Comparison of ENCODE assay signal across 1 cellular context in the genomic region with DNA sequence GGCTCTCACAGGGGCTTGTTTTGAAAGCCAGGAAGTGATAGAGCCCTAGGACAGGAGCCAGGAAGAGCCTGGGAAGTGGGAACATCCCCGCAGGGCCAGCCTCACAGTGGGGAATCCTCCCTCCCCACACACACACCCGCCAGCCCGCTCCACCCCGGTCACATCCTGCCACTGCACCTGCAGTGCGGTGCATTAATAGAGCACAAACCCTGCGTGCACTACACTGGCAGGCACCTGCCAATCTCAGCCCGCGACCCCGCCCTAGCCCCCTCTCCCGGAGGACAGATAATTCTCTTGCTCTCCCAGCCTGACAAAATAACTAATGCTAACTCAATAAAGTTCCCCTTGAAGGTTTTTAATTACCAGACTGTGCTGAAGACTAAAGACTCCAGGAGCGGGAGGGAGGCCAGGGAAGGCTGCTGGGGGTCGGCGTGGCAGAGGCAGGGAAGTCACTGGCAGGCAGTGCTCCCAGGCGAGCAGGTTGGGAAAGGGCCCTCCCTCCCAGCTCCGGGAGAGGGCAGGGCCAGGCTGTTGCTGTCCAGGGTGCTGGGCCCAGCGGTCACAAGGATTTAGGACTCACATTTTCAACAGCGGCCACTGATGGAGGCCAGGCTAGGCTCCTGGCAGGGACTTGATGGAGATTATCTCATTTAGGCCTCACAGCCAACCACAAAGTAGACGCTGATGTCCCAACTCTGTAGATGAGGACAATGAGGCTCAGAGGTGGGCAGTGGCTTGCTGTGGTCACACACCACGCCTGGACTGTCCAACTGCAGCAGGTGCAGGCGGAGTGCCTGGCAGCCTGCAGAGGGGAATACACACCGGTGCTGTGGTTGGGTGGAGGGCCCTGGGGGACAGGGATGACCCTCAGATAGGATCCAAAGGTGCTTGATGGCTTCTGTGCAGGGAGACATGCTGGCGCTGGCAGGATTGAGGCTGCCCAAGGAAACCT.
TF ChIP-seq lines count a peak whose summit lies in the region.

No MANE protein-coding gene starts in this region.

TF ChIP-seq in WTC11, 78 proteins besides CTCF, POLR2A, EP300 and RAD21 (continued from another document and continues in another):
- TF ChIP-seq ZMAT4 (CRISPR knock-in tag; IDR thresholded peaks at IDR 0.05): no peak
- TF ChIP-seq PRRX2 (CRISPR knock-in tag; IDR thresholded peaks at IDR 0.05): no peak
- no peak for TF ChIP-seq ZSCAN18 (CRISPR knock-in tag; IDR thresholded peaks at IDR 0.05)
- TF ChIP-seq HMGA2 (CRISPR knock-in tag; IDR thresholded peaks at IDR 0.05): no peak
- no peak for TF ChIP-seq ZNF425 (CRISPR knock-in tag; conservative IDR thresholded peaks at IDR 0.05)
- TF ChIP-seq RORB (CRISPR knock-in tag; IDR thresholded peaks at IDR 0.05): no peak
- no peak for TF ChIP-seq NR3C1 (CRISPR knock-in tag; conservative IDR thresholded peaks at IDR 0.05; ENCODE audit: low read depth)
- TF ChIP-seq ZBTB21 (CRISPR knock-in tag; IDR thresholded peaks at IDR 0.05; ENCODE audit: borderline replicate concordance): peak; percentile 78; the same call in 1 of the 2 replicates
- no peak for TF ChIP-seq OVOL2 (CRISPR knock-in tag; IDR thresholded peaks at IDR 0.05; ENCODE audit: borderline replicate concordance)
- no peak for TF ChIP-seq MXD4 (CRISPR knock-in tag; IDR thresholded peaks at IDR 0.05; ENCODE audit: borderline replicate concordance)
- no peak for TF ChIP-seq ZNF671 (CRISPR knock-in tag; IDR thresholded peaks at IDR 0.05)
- TF ChIP-seq, protein P1, sequence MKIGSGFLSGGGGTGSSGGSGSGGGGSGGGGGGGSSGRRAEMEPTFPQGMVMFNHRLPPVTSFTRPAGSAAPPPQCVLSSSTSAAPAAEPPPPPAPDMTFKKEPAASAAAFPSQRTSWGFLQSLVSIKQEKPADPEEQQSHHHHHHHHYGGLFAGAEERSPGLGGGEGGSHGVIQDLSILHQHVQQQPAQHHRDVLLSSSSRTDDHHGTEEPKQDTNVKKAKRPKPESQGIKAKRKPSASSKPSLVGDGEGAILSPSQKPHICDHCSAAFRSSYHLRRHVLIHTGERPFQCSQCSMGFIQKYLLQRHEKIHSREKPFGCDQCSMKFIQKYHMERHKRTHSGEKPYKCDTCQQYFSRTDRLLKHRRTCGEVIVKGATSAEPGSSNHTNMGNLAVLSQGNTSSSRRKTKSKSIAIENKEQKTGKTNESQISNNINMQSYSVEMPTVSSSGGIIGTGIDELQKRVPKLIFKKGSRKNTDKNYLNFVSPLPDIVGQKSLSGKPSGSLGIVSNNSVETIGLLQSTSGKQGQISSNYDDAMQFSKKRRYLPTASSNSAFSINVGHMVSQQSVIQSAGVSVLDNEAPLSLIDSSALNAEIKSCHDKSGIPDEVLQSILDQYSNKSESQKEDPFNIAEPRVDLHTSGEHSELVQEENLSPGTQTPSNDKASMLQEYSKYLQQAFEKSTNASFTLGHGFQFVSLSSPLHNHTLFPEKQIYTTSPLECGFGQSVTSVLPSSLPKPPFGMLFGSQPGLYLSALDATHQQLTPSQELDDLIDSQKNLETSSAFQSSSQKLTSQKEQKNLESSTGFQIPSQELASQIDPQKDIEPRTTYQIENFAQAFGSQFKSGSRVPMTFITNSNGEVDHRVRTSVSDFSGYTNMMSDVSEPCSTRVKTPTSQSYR (CRISPR knock-in tag; IDR thresholded peaks at IDR 0.05): peak; percentile 68; the same call in 1 of the 2 replicates
- TF ChIP-seq USF2 (CRISPR knock-in tag; IDR thresholded peaks at IDR 0.05): no peak
- peak; percentile 88; the same call in 1 of the 2 replicates for TF ChIP-seq ESRRA (CRISPR knock-in tag; IDR thresholded peaks at IDR 0.05; ENCODE audit: borderline replicate concordance)
- no peak for TF ChIP-seq PRDM15 (CRISPR knock-in tag; IDR thresholded peaks at IDR 0.05)
- 0 out of 2 replicates have a peak, but pooled peaks have one; percentile 70 for TF ChIP-seq KAT7 (CRISPR knock-in tag; IDR thresholded peaks at IDR 0.05; ENCODE audit: borderline replicate concordance)
- TF ChIP-seq, protein P2, sequence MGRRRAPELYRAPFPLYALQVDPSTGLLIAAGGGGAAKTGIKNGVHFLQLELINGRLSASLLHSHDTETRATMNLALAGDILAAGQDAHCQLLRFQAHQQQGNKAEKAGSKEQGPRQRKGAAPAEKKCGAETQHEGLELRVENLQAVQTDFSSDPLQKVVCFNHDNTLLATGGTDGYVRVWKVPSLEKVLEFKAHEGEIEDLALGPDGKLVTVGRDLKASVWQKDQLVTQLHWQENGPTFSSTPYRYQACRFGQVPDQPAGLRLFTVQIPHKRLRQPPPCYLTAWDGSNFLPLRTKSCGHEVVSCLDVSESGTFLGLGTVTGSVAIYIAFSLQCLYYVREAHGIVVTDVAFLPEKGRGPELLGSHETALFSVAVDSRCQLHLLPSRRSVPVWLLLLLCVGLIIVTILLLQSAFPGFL (CRISPR knock-in tag; IDR thresholded peaks at IDR 0.05; ENCODE audit: borderline replicate concordance): peak; percentile 86
- no peak for TF ChIP-seq ZNF396 (CRISPR knock-in tag; IDR thresholded peaks at IDR 0.05; ENCODE audit: borderline replicate concordance)
- TF ChIP-seq SMAD3 (CRISPR knock-in tag; IDR thresholded peaks at IDR 0.05; ENCODE audit: borderline replicate concordance): 0 out of 2 replicates have a peak, but pooled peaks have one; percentile 22
- no peak for TF ChIP-seq GABPB1 (CRISPR knock-in tag; IDR thresholded peaks at IDR 0.05)
- no peak for TF ChIP-seq ZNF317 (CRISPR knock-in tag; IDR thresholded peaks at IDR 0.05; ENCODE audit: borderline replicate concordance, low read depth)
- TF ChIP-seq USF1 (CRISPR knock-in tag; IDR thresholded peaks at IDR 0.05): peak; percentile 78
- peak; percentile 75; the same call in 1 of the 2 replicates for TF ChIP-seq CBFB (CRISPR knock-in tag; IDR thresholded peaks at IDR 0.05; ENCODE audit: low read depth)
- TF ChIP-seq, protein P3, sequence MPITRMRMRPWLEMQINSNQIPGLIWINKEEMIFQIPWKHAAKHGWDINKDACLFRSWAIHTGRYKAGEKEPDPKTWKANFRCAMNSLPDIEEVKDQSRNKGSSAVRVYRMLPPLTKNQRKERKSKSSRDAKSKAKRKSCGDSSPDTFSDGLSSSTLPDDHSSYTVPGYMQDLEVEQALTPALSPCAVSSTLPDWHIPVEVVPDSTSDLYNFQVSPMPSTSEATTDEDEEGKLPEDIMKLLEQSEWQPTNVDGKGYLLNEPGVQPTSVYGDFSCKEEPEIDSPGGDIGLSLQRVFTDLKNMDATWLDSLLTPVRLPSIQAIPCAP (CRISPR knock-in tag; IDR thresholded peaks at IDR 0.05): peak; percentile 76; the same call in 1 of the 2 replicates
- TF ChIP-seq, protein P4, sequence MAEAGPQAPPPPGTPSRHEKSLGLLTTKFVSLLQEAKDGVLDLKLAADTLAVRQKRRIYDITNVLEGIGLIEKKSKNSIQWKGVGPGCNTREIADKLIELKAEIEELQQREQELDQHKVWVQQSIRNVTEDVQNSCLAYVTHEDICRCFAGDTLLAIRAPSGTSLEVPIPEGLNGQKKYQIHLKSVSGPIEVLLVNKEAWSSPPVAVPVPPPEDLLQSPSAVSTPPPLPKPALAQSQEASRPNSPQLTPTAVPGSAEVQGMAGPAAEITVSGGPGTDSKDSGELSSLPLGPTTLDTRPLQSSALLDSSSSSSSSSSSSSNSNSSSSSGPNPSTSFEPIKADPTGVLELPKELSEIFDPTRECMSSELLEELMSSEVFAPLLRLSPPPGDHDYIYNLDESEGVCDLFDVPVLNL (CRISPR knock-in tag; IDR thresholded peaks at IDR 0.05; ENCODE audit: borderline replicate concordance, low read depth): 0 out of 2 replicates have a peak, but pooled peaks have one; percentile 62
- TF ChIP-seq NFYB (CRISPR knock-in tag; conservative IDR thresholded peaks at IDR 0.05; ENCODE audit: low read depth): no peak
- peak; percentile 82; the same call in 1 of the 2 replicates for TF ChIP-seq ZNF219 (CRISPR knock-in tag; IDR thresholded peaks at IDR 0.05; ENCODE audit: borderline replicate concordance)
- TF ChIP-seq FOXK1 (CRISPR knock-in tag; IDR thresholded peaks at IDR 0.05): peak; percentile 73; the same call in 1 of the 2 replicates
- TF ChIP-seq JUN (CRISPR knock-in tag; IDR thresholded peaks at IDR 0.05): peak; percentile 93
- TF ChIP-seq EMX1 (CRISPR knock-in tag; IDR thresholded peaks at IDR 0.05): no peak
- TF ChIP-seq FOXJ3 (CRISPR knock-in tag; IDR thresholded peaks at IDR 0.05; ENCODE audit: borderline replicate concordance): no peak
- peak; percentile 82 for TF ChIP-seq TEAD1 (CRISPR knock-in tag; IDR thresholded peaks at IDR 0.05)
- no peak for TF ChIP-seq ERG (CRISPR knock-in tag; IDR thresholded peaks at IDR 0.05)
- TF ChIP-seq ZNF232 (CRISPR knock-in tag; IDR thresholded peaks at IDR 0.05): peak; percentile 89; the same call in 1 of the 2 replicates
- no peak for TF ChIP-seq GTF2I (CRISPR knock-in tag; conservative IDR thresholded peaks at IDR 0.05)
- TF ChIP-seq GRHL2 (CRISPR knock-in tag; IDR thresholded peaks at IDR 0.05; ENCODE audit: insufficient replicate concordance, severe bottlenecking): no peak
- no peak for TF ChIP-seq ZNF416 (CRISPR knock-in tag; IDR thresholded peaks at IDR 0.05)
